In the genomic region with DNA sequence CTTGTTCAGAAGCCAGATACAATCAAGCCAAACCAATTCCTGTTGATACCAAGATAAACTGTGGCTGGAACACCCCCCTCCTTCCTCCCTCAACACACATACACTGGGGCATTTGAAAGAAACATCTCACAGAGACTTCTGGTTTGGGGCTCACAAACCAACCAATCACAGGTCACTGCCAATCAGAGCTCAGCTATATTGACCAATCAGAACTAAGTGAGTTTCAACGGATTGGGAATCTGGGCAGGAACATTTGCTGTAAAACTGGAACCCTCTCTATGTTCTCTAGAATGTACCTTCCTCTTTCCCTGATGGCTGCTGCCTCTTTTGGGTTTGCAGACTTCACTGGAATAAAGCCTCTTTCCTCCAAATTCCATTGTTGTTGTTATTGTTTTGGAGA, we compare ENCODE assay signal across 8 cellular contexts.
"Had no signal": no experiment of that assay in that cellular context is flagged by ENCODE, and none has a peak within 500 bp of the region (broad histone marks: within the 10 kb centered on the region; RNA-seq: fewer than 3 reads in every experiment).

No MANE protein-coding gene starts in this region.

- H3K4me3 ChIP-seq: GM23248 had no signal

- DNase-seq: GM23248, GOT3, H9, HFFc6, IMR-90 had no signal

- H2AFZ ChIP-seq: GM23248 had no signal

- FAIRE-seq: H54, HTR-8/SVneo had no signal

- H3K27ac ChIP-seq: GM23248 had no signal

- ATAC-seq: HCT116 had no signal

- H3K9me3 Mint-ChIP-seq: H9 had no signal

- H3K9ac ChIP-seq: GM23248 had no signal

- H3K27ac Mint-ChIP-seq: H9, HFFc6 had no signal

- H3K4me3 Mint-ChIP-seq: H9, HFFc6 had no signal
